12 cellular contexts compared by ENCODE assay signal in genomic region chr9:129561594-129562281, GRCh38. TPM values are rescaled to one million over a fixed set of nuclear protein-coding genes. Genes with fewer than 3 reads are reported as not detected.
DNase-seq lines count a peak whose midpoint lies in the region; ATAC-seq lines count a peak whose summit lies in the region.
"Had no signal": no experiment of that assay in that cellular context is flagged by ENCODE, and none has a peak within 500 bp of the region (broad histone marks: within the 10 kb centered on the region; RNA-seq: fewer than 3 reads in every experiment).

No MANE protein-coding gene starts in this region.

- H3K9me3 ChIP-seq in SJCRH30 (replicated peaks), result no peaks in the 10 kb centered on the region
- H3K9me3 ChIP-seq: gastrocnemius medialis had no signal

- H3K4me3 ChIP-seq in SJCRH30, result peak overlapping the region; percentile 21; the same call in 1 of the 2 replicates
- H3K4me3 ChIP-seq: gastrocnemius medialis had no signal

- H3K36me3 ChIP-seq in SJCRH30, result no peaks in the 10 kb centered on the region
- H3K36me3 ChIP-seq: gastrocnemius medialis had no signal

- H3K27ac ChIP-seq in SJCRH30 (no peak overlapping the region), substantia nigra (ENCODE audit: low read depth, low read length, poor library complexity, severe bottlenecking) (peak overlapping the region; percentile 31)
- H3K27ac ChIP-seq: gastrocnemius medialis, VCaP had no signal

- ATAC-seq in HG03460 (IDR thresholded peaks at IDR 0.05; ENCODE audit: unreplicated experiment) (no peak), HG03378 (IDR thresholded peaks at IDR 0.05; ENCODE audit: unreplicated experiment) (no peak)

- DNase-seq in NCI-H2029 (lab: John Stamatoyannopoulos, UW) (peak; percentile 75), NCI-H2029 treated with DMSO at 0.1 percent for 48 hours (lab: John Stamatoyannopoulos, UW) (no peak), SJCRH30 (peak; percentile 59 to 65), left kidney (ENCODE audit: low read depth, low spot score) (peak; percentile 86), substantia nigra (lab: John Stamatoyannopoulos, UW) (peak in 11 of 49 donors; percentile 20 to 45 (median 30)), NCI-H748 (lab: John Stamatoyannopoulos, UW; ENCODE audit: unreplicated experiment) (no peak)
- DNase-seq: gastrocnemius medialis; GOT3; stimulated activated CD4-positive, alpha-beta T cell treated with anti-CD3 and anti-CD28 coated beads, Interleukin-15, amount 100 ng/mL, for 24 hours had no signal

- H3K4me1 ChIP-seq in SJCRH30, result peaks cover 20% of the 10 kb centered on the region
- H3K4me1 ChIP-seq: gastrocnemius medialis had no signal

- no peaks in the 10 kb centered on the region; the same call in none of the 2 replicates for H3K27me3 ChIP-seq in SJCRH30
- H3K27me3 ChIP-seq: gastrocnemius medialis had no signal

RNA-seq across cellular contexts. Expression of gene C9orf50, which starts 59.2 kb away (rescaled TPM):
- not detected in 2 replicates for total RNA-seq in SJCRH30 (2014; rRNA removed; shearing (Covaris generic))
- total RNA-seq: gastrocnemius medialis had no signal

Comparison
In these comparisons a context has a peak if more than half of its experiments do, and no peak if none do; other contexts are left out.
1. DNase-seq: peak in NCI-H2029 (single experiment), SJCRH30 (2 of 2) and left kidney (single experiment); none in NCI-H2029 treated with DMSO at 0.1 percent for 48 hours (single experiment) and NCI-H748 (single experiment).